Comparison of ENCODE assay signal across 14 cellular contexts in genomic region chr6:135488023-135488422, GRCh38. TPM values are rescaled to one million over a fixed set of nuclear protein-coding genes. Genes with fewer than 3 reads are reported as not detected.
DNase-seq lines count a peak whose midpoint lies in the region; ATAC-seq and TF ChIP-seq lines count a peak whose summit lies in the region.
"Had no signal": no experiment of that assay in that cellular context is flagged by ENCODE, and none has a peak within 500 bp of the region (broad histone marks: within the 10 kb centered on the region; RNA-seq: fewer than 3 reads in every experiment).

No MANE protein-coding gene starts in this region.

- peak; percentile 64 for ATAC-seq in PC-3
- no peak for ATAC-seq in HG03432 (IDR thresholded peaks at IDR 0.05; ENCODE audit: unreplicated experiment)

- POLR2A ChIA-PET in BJ (lab: Charles Lee) = no interaction called here
- POLR2A ChIA-PET in PC-3 (lab: Charles Lee; ENCODE audit: unreplicated experiment) = no interaction called here

- no TSS peak for BruUV-seq in PC-3 (replicated peaks; lab: Mats Ljungman, UMichigan)

- DNase-seq in BJ (ENCODE audit: low read depth) (peak; percentile 36), PC-3 (peak; percentile 56), choroid plexus epithelial cell (ENCODE audit: low read depth) (peak; percentile 83), myocyte (ENCODE audit: low read depth) (peak; percentile 33), posterior cingulate gyrus (no peak)
- DNase-seq in stimulated activated CD4-positive, alpha-beta T cell treated with anti-CD3 and anti-CD28 coated beads, Interleukin-1b, Interleukin-23, amount 100 ng/mL, for 48 hours = no peak
- DNase-seq in activated CD4-positive, CD25-positive, alpha-beta regulatory T cell treated with anti-CD3 and anti-CD28 coated beads, Interleukin-2, amount 50 U/mL, for 72 hours = no peak
- DNase-seq: activated naive CD4-positive, alpha-beta T cell treated with anti-CD3 and anti-CD28 coated beads, Interleukin-2, amount 50 U/mL, for 16 hours; C1 segment of cervical spinal cord; DND-41; NCI-H1105; stimulated activated CD4-positive, alpha-beta T cell treated with anti-CD3 and anti-CD28 coated beads, Interleukin-15, amount 100 ng/mL, for 24 hours had no signal

- H3F3A ChIP-seq in PC-3 (ENCODE audit: low read length, unreplicated experiment) = no peaks in the 10 kb centered on the region

- peaks cover 5% of the 10 kb centered on the region for H3K79me2 ChIP-seq in PC-3 (ENCODE audit: low read length)

- no peaks in the 10 kb centered on the region for H4K20me1 ChIP-seq in PC-3 (ENCODE audit: low read length)

- no peak overlapping the region for H3K9ac ChIP-seq in PC-3 (ENCODE audit: low read length)

- CTCF ChIA-PET in BJ (lab: Yijun Ruan, JAX) = no interaction called here
- CTCF ChIA-PET in PC-3 (lab: Charles Lee) = no interaction called here

- H3K36me3 ChIP-seq in BJ (ENCODE audit: control insufficient read depth, insufficient read depth, low read length) (no peaks in the 10 kb centered on the region), PC-3 (ENCODE audit: low read depth, low read length) (peaks cover 35% of the 10 kb centered on the region)

- H3K27me3 ChIP-seq in BJ (ENCODE audit: control insufficient read depth, insufficient read depth, low read length) (no peaks in the 10 kb centered on the region), PC-3 (ENCODE audit: low read length) (no peaks in the 10 kb centered on the region)

- H3K4me2 ChIP-seq in PC-3 (ENCODE audit: low read length) = peak overlapping the region; percentile 42

- no peaks in the 10 kb centered on the region for H3K9me2 ChIP-seq in PC-3 (replicated peaks; ENCODE audit: low read length)

- peaks cover 19% of the 10 kb centered on the region for H3K4me1 ChIP-seq in PC-3 (ENCODE audit: insufficient read depth, low read length)

- intact Hi-C loops in PC-3 (cut with micrococcal nuclease) = no loop called here
- intact Hi-C loops in posterior cingulate gyrus (cut with DNase I) = no loop called here

- H2AFZ ChIP-seq in PC-3 (ENCODE audit: low read length) = no peak overlapping the region

- no peaks in the 10 kb centered on the region for H3K9me3 ChIP-seq in PC-3 (ENCODE audit: low read length)

- H3K27ac ChIP-seq in PC-3 (ENCODE audit: low read length) = no peak overlapping the region
- H3K27ac ChIP-seq: thoracic aorta had no signal

- TF ChIP-seq CTCF in BJ (IDR thresholded peaks at IDR 0.05; ENCODE audit: insufficient read depth, low read depth, low read length) (no peak), PC-3 (conservative IDR thresholded peaks at IDR 0.05; ENCODE audit: low read depth, low read length) (no peak), choroid plexus epithelial cell (conservative IDR thresholded peaks at IDR 0.05; ENCODE audit: low read depth, low read length) (no peak)

- H3K4me3 ChIP-seq in BJ (ENCODE audit: low read depth, low read length) = no peak overlapping the region
- no peak overlapping the region for H3K4me3 ChIP-seq in PC-3 (ENCODE audit: low read length)
- no peak overlapping the region for H3K4me3 ChIP-seq in choroid plexus epithelial cell (ENCODE audit: low read depth, low read length)
- H3K4me3 ChIP-seq: thoracic aorta had no signal

RNA-seq across cellular contexts. Expression of gene AHI1, which starts 9.5 kb away (rescaled TPM):
- polyA plus RNA-seq in BJ (2011; rRNA removed) = 7.9 and 15.8 TPM in 2 replicates
- 9.2 and 13.0 TPM in 2 replicates for polyA minus RNA-seq in BJ (2011; rRNA and poly(A)+ RNA removed)
- 5.8 and 8.9 TPM in 2 replicates for total RNA-seq in PC-3 (2014; rRNA removed)
- 25.2 and 40.0 TPM in 2 replicates for total RNA-seq in myocyte
- 12.7 TPM for polyA plus RNA-seq in myocyte (2012)

Comparison
In these comparisons a context has a peak if more than half of its experiments do, and no peak if none do; other contexts are left out.
1. DNase-seq: peak in BJ (single experiment), PC-3 (single experiment), choroid plexus epithelial cell (single experiment) and myocyte (single experiment); none in stimulated activated CD4-positive, alpha-beta T cell treated with anti-CD3 and anti-CD28 coated beads, Interleukin-1b, Interleukin-23, amount 100 ng/mL, for 48 hours (single experiment), posterior cingulate gyrus (0 of 10) and activated CD4-positive, CD25-positive, alpha-beta regulatory T cell treated with anti-CD3 and anti-CD28 coated beads, Interleukin-2, amount 50 U/mL, for 72 hours (single experiment).